14 cellular contexts compared by ENCODE assay signal in the genomic region with DNA sequence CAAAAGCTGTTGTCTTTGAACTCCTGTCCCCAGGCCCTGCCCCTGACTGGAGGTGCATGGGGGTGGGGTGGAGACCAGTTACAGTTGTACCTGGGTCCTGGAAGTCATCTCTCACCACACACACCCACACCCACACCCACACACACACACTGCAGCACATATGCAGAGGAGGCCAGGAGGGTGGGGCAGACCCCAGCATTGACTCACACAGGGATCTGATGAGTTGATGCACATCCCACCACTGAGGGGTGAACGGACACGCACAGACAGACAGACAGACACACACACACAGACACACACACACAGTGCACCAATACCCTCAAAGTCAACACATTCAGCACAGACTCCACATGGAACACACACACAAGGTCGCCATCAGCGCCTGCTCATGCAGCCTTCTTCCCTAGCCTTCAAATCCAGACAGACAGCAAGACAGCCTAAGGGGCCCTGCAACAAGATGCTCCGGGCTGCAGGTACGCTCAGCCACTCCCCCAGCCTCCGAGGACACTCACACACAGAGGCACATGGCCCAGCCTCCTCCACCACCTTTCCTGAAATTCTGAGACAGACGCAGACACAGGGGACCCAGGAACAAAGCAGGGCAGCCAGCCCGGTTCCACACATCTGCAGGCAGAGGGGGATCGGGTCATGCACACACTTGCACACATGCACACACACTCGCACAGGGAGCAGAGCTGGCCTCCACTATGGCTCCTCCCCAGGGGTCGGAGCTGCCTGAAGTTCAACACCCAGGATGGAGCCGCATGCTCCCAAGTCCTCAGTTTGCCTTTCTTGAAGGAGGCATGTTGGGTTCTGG. TPM values are rescaled to one million over a fixed set of nuclear protein-coding genes. Genes with fewer than 3 reads are reported as not detected.
DNase-seq lines count a peak whose midpoint lies in the region; ATAC-seq and TF ChIP-seq lines count a peak whose summit lies in the region.
"Had no signal": no experiment of that assay in that cellular context is flagged by ENCODE, and none has a peak within 500 bp of the region (broad histone marks: within the 10 kb centered on the region; RNA-seq: fewer than 3 reads in every experiment).

No MANE protein-coding gene starts in this region.

- WGBS in right cardiac atrium = 57% methylated on average over 13 of the region's 13 CpGs

- no peak overlapping the region for H3K27ac ChIP-seq in right cardiac atrium (ENCODE audit: low read length)
- H3K27ac ChIP-seq: Peyer's patch, tibial artery had no signal

- no peaks in the 10 kb centered on the region for H3K4me1 ChIP-seq in right cardiac atrium (ENCODE audit: control insufficient read depth, insufficient read depth, low read length)
- H3K4me1 ChIP-seq: Peyer's patch had no signal

- no peaks in the 10 kb centered on the region for H3K27me3 ChIP-seq in right cardiac atrium (ENCODE audit: control insufficient read depth, insufficient read depth)

- peaks cover 37% of the 10 kb centered on the region for H3K27me3 Mint-ChIP-seq in activated CD4-positive, alpha-beta T cell treated with anti-CD3 and anti-CD28 coated beads, Interleukin-2, amount 10 ng/mL, durations not matched to agents 24 days and 14 days
- peaks cover 46% of the 10 kb centered on the region for H3K27me3 Mint-ChIP-seq in type B pancreatic cell

- no peak for ATAC-seq in GM19397 (IDR thresholded peaks at IDR 0.05; ENCODE audit: unreplicated experiment)
- ATAC-seq in GM18858 (IDR thresholded peaks at IDR 0.05; ENCODE audit: unreplicated experiment) = no peak
- ATAC-seq in right cardiac atrium = no peak
- ATAC-seq: effector memory CD8-positive, alpha-beta T cell had no signal

- intact Hi-C loops in activated CD4-positive, alpha-beta T cell treated with anti-CD3 and anti-CD28 coated beads, Interleukin-2, amount 10 ng/mL, durations not matched to agents 24 days and 14 days (cut with micrococcal nuclease) = no loop called here
- intact Hi-C loops in right cardiac atrium (cut with DNase I) = no loop called here

- no peak for TF ChIP-seq CTCF in type B pancreatic cell (conservative IDR thresholded peaks at IDR 0.05)

- H3K9me3 ChIP-seq in right cardiac atrium (ENCODE audit: control insufficient read depth, low read length) = no peaks in the 10 kb centered on the region
- H3K9me3 ChIP-seq: Peyer's patch, tibial artery had no signal

- H3K4me3 Mint-ChIP-seq in activated CD4-positive, alpha-beta T cell treated with anti-CD3 and anti-CD28 coated beads, Interleukin-2, amount 10 ng/mL, durations not matched to agents 24 days and 14 days = peak overlapping the region; percentile 28
- peak overlapping the region; percentile 36 for H3K4me3 Mint-ChIP-seq in type B pancreatic cell
- H3K4me3 Mint-ChIP-seq: activated naive CD8-positive, alpha-beta T cell treated with anti-CD3 and anti-CD28 coated beads, Interleukin-2, amount 10 ng/mL, durations not matched to agents 7 days and 5 days; effector memory CD8-positive, alpha-beta T cell had no signal

- no peak overlapping the region for H3K4me3 ChIP-seq in right cardiac atrium (ENCODE audit: low read length)
- H3K4me3 ChIP-seq: Peyer's patch, tibial artery had no signal

- H3K9me3 Mint-ChIP-seq in activated CD4-positive, alpha-beta T cell treated with anti-CD3 and anti-CD28 coated beads, Interleukin-2, amount 10 ng/mL, durations not matched to agents 24 days and 14 days = no peaks in the 10 kb centered on the region
- H3K9me3 Mint-ChIP-seq in type B pancreatic cell = no peaks in the 10 kb centered on the region
- H3K9me3 Mint-ChIP-seq: activated naive CD8-positive, alpha-beta T cell treated with anti-CD3 and anti-CD28 coated beads, Interleukin-2, amount 10 ng/mL, durations not matched to agents 7 days and 5 days; effector memory CD8-positive, alpha-beta T cell had no signal

- peak; percentile 15 for DNase-seq in stimulated activated naive CD4-positive, alpha-beta T cell treated with Interleukin-2 at 50 U/mL for 16 hours (lab: John Stamatoyannopoulos, UW)
- DNase-seq in stimulated activated naive CD4-positive, alpha-beta T cell (lab: John Stamatoyannopoulos, UW) = no peak
- no peak for DNase-seq in activated CD4-positive, alpha-beta T cell treated with anti-CD3 and anti-CD28 coated beads, Interleukin-2, amount 10 ng/mL, durations not matched to agents 24 days and 14 days
- DNase-seq in left kidney (ENCODE audit: low read depth, low spot score) (peak; percentile 33), type B pancreatic cell (ENCODE audit: extremely low spot score, unreplicated experiment) (no peak), right cardiac atrium (no peak)
- DNase-seq: activated naive CD8-positive, alpha-beta T cell treated with anti-CD3 and anti-CD28 coated beads, Interleukin-2, amount 10 ng/mL, durations not matched to agents 7 days and 5 days; CD4-positive, CD25-positive, alpha-beta regulatory T cell; effector memory CD8-positive, alpha-beta T cell; Peyer's patch; tibial artery had no signal

- H3K27ac Mint-ChIP-seq in activated CD4-positive, alpha-beta T cell treated with anti-CD3 and anti-CD28 coated beads, Interleukin-2, amount 10 ng/mL, durations not matched to agents 24 days and 14 days = no peak overlapping the region
- peak overlapping the region; percentile 40 for H3K27ac Mint-ChIP-seq in type B pancreatic cell
- H3K27ac Mint-ChIP-seq: activated naive CD8-positive, alpha-beta T cell treated with anti-CD3 and anti-CD28 coated beads, Interleukin-2, amount 10 ng/mL, durations not matched to agents 7 days and 5 days; CD4-positive, CD25-positive, alpha-beta regulatory T cell; effector memory CD8-positive, alpha-beta T cell had no signal

- no peaks in the 10 kb centered on the region for H3K36me3 Mint-ChIP-seq in activated CD4-positive, alpha-beta T cell treated with anti-CD3 and anti-CD28 coated beads, Interleukin-2, amount 10 ng/mL, durations not matched to agents 24 days and 14 days (ENCODE audit: low read depth)
- H3K36me3 Mint-ChIP-seq in type B pancreatic cell = no peaks in the 10 kb centered on the region
- H3K36me3 Mint-ChIP-seq: activated naive CD8-positive, alpha-beta T cell treated with anti-CD3 and anti-CD28 coated beads, Interleukin-2, amount 10 ng/mL, durations not matched to agents 7 days and 5 days; CD4-positive, CD25-positive, alpha-beta regulatory T cell had no signal

- peaks cover 7% of the 10 kb centered on the region for H3K4me1 Mint-ChIP-seq in activated CD4-positive, alpha-beta T cell treated with anti-CD3 and anti-CD28 coated beads, Interleukin-2, amount 10 ng/mL, durations not matched to agents 24 days and 14 days
- peaks cover 34% of the 10 kb centered on the region for H3K4me1 Mint-ChIP-seq in type B pancreatic cell (ENCODE audit: unreplicated experiment)
- H3K4me1 Mint-ChIP-seq: activated naive CD8-positive, alpha-beta T cell treated with anti-CD3 and anti-CD28 coated beads, Interleukin-2, amount 10 ng/mL, durations not matched to agents 7 days and 5 days had no signal

RNA-seq across cellular contexts. Expression of a gene that starts 26.5 kb away (rescaled TPM):
- total RNA-seq in activated CD4-positive, alpha-beta T cell treated with anti-CD3 and anti-CD28 coated beads, Interleukin-2, amount 10 ng/mL, durations not matched to agents 24 days and 14 days = 0.23 and 0.43 TPM in 2 replicates
- total RNA-seq in type B pancreatic cell (ENCODE audit: low replicate concordance) = 26.5 and 37.5 TPM in 2 replicates
- 10 to 100 TPM; 17.4 to 48.3 (median 43.5) TPM for total RNA-seq in right cardiac atrium
- polyA plus RNA-seq in right cardiac atrium = 36.2 TPM
- total RNA-seq: activated naive CD8-positive, alpha-beta T cell treated with anti-CD3 and anti-CD28 coated beads, Interleukin-2, amount 10 ng/mL, durations not matched to agents 7 days and 5 days had no signal
- polyA plus RNA-seq: CD4-positive, CD25-positive, alpha-beta regulatory T cell had no signal

RNA-seq across cellular contexts. Expression of a gene that starts 45.8 kb away (rescaled TPM):
- 0.14 TPM in 1 of 2 replicates, not detected in the other for total RNA-seq in activated CD4-positive, alpha-beta T cell treated with anti-CD3 and anti-CD28 coated beads, Interleukin-2, amount 10 ng/mL, durations not matched to agents 24 days and 14 days
- total RNA-seq in type B pancreatic cell (ENCODE audit: low replicate concordance) = 3.2 and 10.0 TPM in 2 replicates
- total RNA-seq in right cardiac atrium = under 1 TPM; 0.09 to 0.86 (median 0.68) TPM
- 0.57 TPM for polyA plus RNA-seq in right cardiac atrium
- total RNA-seq: activated naive CD8-positive, alpha-beta T cell treated with anti-CD3 and anti-CD28 coated beads, Interleukin-2, amount 10 ng/mL, durations not matched to agents 7 days and 5 days; CD4-positive, CD25-positive, alpha-beta regulatory T cell; skeletal muscle tissue had no signal
- polyA plus RNA-seq: CD4-positive, CD25-positive, alpha-beta regulatory T cell had no signal

Comparison
In these comparisons a context has a peak if more than half of its experiments do, and no peak if none do; other contexts are left out.
1. DNase-seq: peak in stimulated activated naive CD4-positive, alpha-beta T cell treated with Interleukin-2 at 50 U/mL for 16 hours (single experiment) and left kidney (single experiment); none in stimulated activated naive CD4-positive, alpha-beta T cell (0 of 6), activated CD4-positive, alpha-beta T cell treated with anti-CD3 and anti-CD28 coated beads, Interleukin-2, amount 10 ng/mL, durations not matched to agents 24 days and 14 days (single experiment), type B pancreatic cell (single experiment) and right cardiac atrium (0 of 3).
2. RNA of a gene that starts 26.5 kb away (total RNA-seq): 17.4 to 48.3 TPM in right cardiac atrium and 26.5 to 37.5 TPM in type B pancreatic cell; 0.23 to 0.43 TPM in activated CD4-positive, alpha-beta T cell treated with anti-CD3 and anti-CD28 coated beads, Interleukin-2, amount 10 ng/mL, durations not matched to agents 24 days and 14 days; every median in the first group is over 10 times any median in the second.